ENCODE assay signal across 9 cellular contexts in genomic region chr9:21252727-21253547, GRCh38. TPM values are rescaled to one million over a fixed set of nuclear protein-coding genes. Genes with fewer than 3 reads are reported as not detected.
DNase-seq lines count a peak whose midpoint lies in the region; TF ChIP-seq lines count a peak whose summit lies in the region.
"Had no signal": no experiment of that assay in that cellular context is flagged by ENCODE, and none has a peak within 500 bp of the region (broad histone marks: within the 10 kb centered on the region; RNA-seq: fewer than 3 reads in every experiment).

No MANE protein-coding gene starts in this region.

- H3K27me3 Mint-ChIP-seq in HFFc6 (ENCODE audit: insufficient read depth), result peaks cover 36% of the 10 kb centered on the region

- in situ Hi-C loops in astrocyte of the spinal cord (cut with HindIII; ENCODE audit: low sequenced_read_pairs), result no loop called here

- no peaks in the 10 kb centered on the region for H3K4me1 ChIP-seq in thyroid gland

- no peaks in the 10 kb centered on the region for H3K9me3 ChIP-seq in thyroid gland

- H3K4me3 Mint-ChIP-seq in HFFc6, result peak overlapping the region; percentile 51

- H3K27me3 ChIP-seq in thyroid gland, result no peaks in the 10 kb centered on the region

- H3K4me1 Mint-ChIP-seq in HFFc6 (ENCODE audit: low read depth), result peaks cover 6% of the 10 kb centered on the region

- no peaks in the 10 kb centered on the region for H3K9me3 Mint-ChIP-seq in HFFc6

- intact Hi-C loops in thyroid gland (cut with DNase I), result loop anchor here (10.0 kb wide), 2 partner anchors 62 to 142 kb away; no protein-coding TSS in a partner anchor

- H3K27ac Mint-ChIP-seq in HFFc6, result no peak overlapping the region

- no peak for DNase-seq in AG09309 (ENCODE audit: low read depth)
- peak; percentile 40 for DNase-seq in GM12865 (ENCODE audit: low read depth)
- peak; percentile 29 for DNase-seq in HFFc6
- peak; percentile 59 for DNase-seq in NAMALWA (ENCODE audit: low spot score)
- DNase-seq in astrocyte of the spinal cord (ENCODE audit: low read depth, low spot score), result peak; percentile 29
- DNase-seq in islet precursor cell, result peak; percentile 67
- DNase-seq in thyroid gland, result peak; percentile 26 to 27
- DNase-seq in NOMO-1 treated with DMSO at 0.1 percent for 48 hours (lab: John Stamatoyannopoulos, UW; ENCODE audit: unreplicated experiment), result no peak

- TF ChIP-seq POLR2A in thyroid gland (IDR thresholded peaks at IDR 0.05), result no peak

- H3K27ac ChIP-seq in thyroid gland, result no peak overlapping the region

- peak; percentile 48 for TF ChIP-seq CTCF in AG09309 (IDR thresholded peaks at IDR 0.05; ENCODE audit: control insufficient read depth, insufficient read depth, low read depth, low read length, missing control alignments)
- TF ChIP-seq CTCF in GM12865 (IDR thresholded peaks at IDR 0.05; ENCODE audit: insufficient read depth, low read depth, low read length, missing control alignments), result peak; percentile 57
- peak; percentile 81 for TF ChIP-seq CTCF in HFFc6 (IDR thresholded peaks at IDR 0.05)
- TF ChIP-seq CTCF in astrocyte of the spinal cord (IDR thresholded peaks at IDR 0.05; ENCODE audit: low read depth, low read length), result peak; percentile 47
- peak in 5 of 6 experiments; percentile 27 to 75 (median 62) for TF ChIP-seq CTCF in thyroid gland (IDR thresholded peaks at IDR 0.05)

- no peak overlapping the region; the same call in 1 of the 2 replicates for H3K4me3 ChIP-seq in AG09309 (ENCODE audit: control insufficient read depth, low read depth, low read length)
- no peak overlapping the region for H3K4me3 ChIP-seq in GM12865 (ENCODE audit: low read depth, low read length)
- no peak overlapping the region for H3K4me3 ChIP-seq in astrocyte of the spinal cord (ENCODE audit: low read depth, low read length)
- no peak overlapping the region for H3K4me3 ChIP-seq in thyroid gland (replicated peaks in 1 of 3)
- H3K4me3 ChIP-seq: K562 had no signal

- no peaks in the 10 kb centered on the region for H3K36me3 ChIP-seq in thyroid gland

- no peaks in the 10 kb centered on the region for H3K36me3 Mint-ChIP-seq in HFFc6 (ENCODE audit: low read depth)

- 3 to 4% methylated on average over 3 of the region's 3 CpGs for WGBS in thyroid gland, 2 donors

RNA-seq across cellular contexts. Expression of gene IFNA14, which starts 13.1 kb away (rescaled TPM):
- not detected for total RNA-seq in HFFc6 (2021; fragmentation: NEBNext Ultra II Directional; extraction: Animal tissue kit (Norgen Biotek cat#: 25700))
- total RNA-seq in thyroid gland, result not detected
- total RNA-seq: K562 had no signal

RNA-seq across cellular contexts. Expression of gene IFNA17, which starts 24.9 kb away (rescaled TPM):
- total RNA-seq in HFFc6 (2021; fragmentation: NEBNext Ultra II Directional; extraction: Animal tissue kit (Norgen Biotek cat#: 25700)), result not detected
- total RNA-seq in thyroid gland, result not detected
- total RNA-seq: K562 had no signal

RNA-seq across cellular contexts. Expression of gene IFNA16, which starts 35.8 kb away (rescaled TPM):
- total RNA-seq in HFFc6 (2021; fragmentation: NEBNext Ultra II Directional; extraction: Animal tissue kit (Norgen Biotek cat#: 25700)), result not detected
- not detected for total RNA-seq in thyroid gland
- total RNA-seq: K562 had no signal

RNA-seq across cellular contexts. Expression of gene IFNA10, which starts 46.0 kb away (rescaled TPM):
- total RNA-seq in HFFc6 (2021; fragmentation: NEBNext Ultra II Directional; extraction: Animal tissue kit (Norgen Biotek cat#: 25700)), result not detected
- not detected for total RNA-seq in thyroid gland
- total RNA-seq: K562 had no signal

RNA-seq across cellular contexts. Expression of gene IFNA7, which starts 50.9 kb away (rescaled TPM):
- not detected for total RNA-seq in HFFc6 (2021; fragmentation: NEBNext Ultra II Directional; extraction: Animal tissue kit (Norgen Biotek cat#: 25700))
- not detected for total RNA-seq in thyroid gland
- total RNA-seq: K562 had no signal

Comparison
In these comparisons a context has a peak if more than half of its experiments do, and no peak if none do; other contexts are left out.
1. DNase-seq: peak in GM12865 (single experiment), HFFc6 (single experiment), NAMALWA (single experiment), astrocyte of the spinal cord (single experiment), islet precursor cell (single experiment) and thyroid gland (2 of 2); none in AG09309 (single experiment) and NOMO-1 treated with DMSO at 0.1 percent for 48 hours (single experiment).
2. Peak in every context shown above with its lines, with median percentiles within 50 percentile points of each other: CTCF ChIP-seq.